ENCODE assay signal across 1 cellular context in genomic region chr9:123678038-123678877, GRCh38.
TF ChIP-seq lines count a peak whose summit lies in the region.

No MANE protein-coding gene starts in this region.

TF ChIP-seq in HepG2, 621 proteins besides CTCF, POLR2A, EP300 and RAD21 (continued from another document and continues in another):
- no peak for TF ChIP-seq PLSCR1 (CRISPR knock-in tag; IDR thresholded peaks at IDR 0.05; ENCODE audit: borderline replicate concordance)
- no peak for TF ChIP-seq SP2 (CRISPR knock-in tag; IDR thresholded peaks at IDR 0.05)
- no peak for TF ChIP-seq ZFP41 (CRISPR knock-in tag; IDR thresholded peaks at IDR 0.05; ENCODE audit: borderline replicate concordance)
- no peak for TF ChIP-seq ZNF883 (CRISPR knock-in tag; IDR thresholded peaks at IDR 0.05; ENCODE audit: not compliant biosample characterization)
- TF ChIP-seq ZNF713 (CRISPR knock-in tag; IDR thresholded peaks at IDR 0.05) = no peak
- peak; percentile 55 for TF ChIP-seq TEAD3 (CRISPR knock-in tag; optimal IDR thresholded peaks at IDR 0.05; ENCODE audit: borderline replicate concordance)
- peak; percentile 60; the same call in 1 of the 2 replicates for TF ChIP-seq SIX4 (CRISPR knock-in tag; IDR thresholded peaks at IDR 0.05)
- no peak for TF ChIP-seq ZNF451 (CRISPR knock-in tag; IDR thresholded peaks at IDR 0.05)
- peak; percentile 64; the same call in 1 of the 2 replicates for TF ChIP-seq FOXP4 (CRISPR knock-in tag; IDR thresholded peaks at IDR 0.05)
- TF ChIP-seq KAT2B (IDR thresholded peaks at IDR 0.05; ENCODE audit: borderline replicate concordance, low read depth, low read length) = no peak
- no peak for TF ChIP-seq CBX2 (IDR thresholded peaks at IDR 0.05; ENCODE audit: low read depth, low read length)
- no peak for TF ChIP-seq CBX2 (CRISPR knock-in tag; IDR thresholded peaks at IDR 0.05; ENCODE audit: low read depth)
- TF ChIP-seq ZNF317 (CRISPR knock-in tag; IDR thresholded peaks at IDR 0.05) = no peak
- TF ChIP-seq ZC3H4 (CRISPR knock-in tag; IDR thresholded peaks at IDR 0.05; ENCODE audit: borderline replicate concordance) = no peak
- TF ChIP-seq ZNF333 (CRISPR knock-in tag; IDR thresholded peaks at IDR 0.05; ENCODE audit: borderline replicate concordance) = no peak
- no peak for TF ChIP-seq NAIF1 (CRISPR knock-in tag; IDR thresholded peaks at IDR 0.05; ENCODE audit: borderline replicate concordance)
- no peak for TF ChIP-seq KDM5B (CRISPR knock-in tag; IDR thresholded peaks at IDR 0.05; ENCODE audit: borderline replicate concordance)
- no peak for TF ChIP-seq ZNF33A (CRISPR knock-in tag; IDR thresholded peaks at IDR 0.05; ENCODE audit: borderline replicate concordance)
- TF ChIP-seq SRSF9 (IDR thresholded peaks at IDR 0.05; ENCODE audit: borderline replicate concordance, insufficient read depth, low read depth, low read length, poor library complexity, severe bottlenecking) = no peak
- TF ChIP-seq NFYC (CRISPR knock-in tag; IDR thresholded peaks at IDR 0.05) = no peak
- no peak; the same call in 1 of the 2 replicates for TF ChIP-seq ZBTB43 (CRISPR knock-in tag; conservative IDR thresholded peaks at IDR 0.05)
- no peak for TF ChIP-seq ZNF724P (CRISPR knock-in tag; IDR thresholded peaks at IDR 0.05; ENCODE audit: borderline replicate concordance)
- TF ChIP-seq TAF15 (IDR thresholded peaks at IDR 0.05; ENCODE audit: low read depth, low read length, poor library complexity, severe bottlenecking) = no peak
- no peak for TF ChIP-seq ZNF430 (CRISPR knock-in tag; IDR thresholded peaks at IDR 0.05)
- TF ChIP-seq TRIM24 (CRISPR knock-in tag; IDR thresholded peaks at IDR 0.05) = no peak
- no peak for TF ChIP-seq ZBTB7B (CRISPR knock-in tag; IDR thresholded peaks at IDR 0.05)
- TF ChIP-seq JUND (CRISPR knock-in tag; IDR thresholded peaks at IDR 0.05) = no peak
- peak; percentile 89; the same call in 1 of the 2 replicates for TF ChIP-seq NKX3-1 (CRISPR knock-in tag; IDR thresholded peaks at IDR 0.05)
- peak; percentile 47; the same call in 1 of the 2 replicates for TF ChIP-seq SAP130 (CRISPR knock-in tag; IDR thresholded peaks at IDR 0.05; ENCODE audit: low read depth)
- no peak for TF ChIP-seq DDIT3 (CRISPR knock-in tag; IDR thresholded peaks at IDR 0.05)
- TF ChIP-seq MXI1 (IDR thresholded peaks at IDR 0.05; ENCODE audit: borderline replicate concordance, low read depth, low read length) = no peak
- TF ChIP-seq MLX (CRISPR knock-in tag; IDR thresholded peaks at IDR 0.05) = 0 out of 2 replicates have a peak, but pooled peaks have one; percentile 39
- peak; percentile 38; the same call in 1 of the 2 replicates for TF ChIP-seq MED1 (CRISPR knock-in tag; IDR thresholded peaks at IDR 0.05)
- TF ChIP-seq ZNF770 (CRISPR knock-in tag; IDR thresholded peaks at IDR 0.05) = no peak
- no peak for TF ChIP-seq ZNF530 (CRISPR knock-in tag; IDR thresholded peaks at IDR 0.05; ENCODE audit: low read depth)
- peak; percentile 87 for TF ChIP-seq GATA4 (IDR thresholded peaks at IDR 0.05; ENCODE audit: borderline replicate concordance, low read depth)
- TF ChIP-seq ZHX1 (CRISPR knock-in tag; IDR thresholded peaks at IDR 0.05; ENCODE audit: low read depth) = no peak
- TF ChIP-seq ZBTB34 (CRISPR knock-in tag; IDR thresholded peaks at IDR 0.05) = 0 out of 2 replicates have a peak, but pooled peaks have one; percentile 27
- TF ChIP-seq ZSCAN29 (CRISPR knock-in tag; conservative IDR thresholded peaks at IDR 0.05) = no peak
- TF ChIP-seq ZNF598 (CRISPR knock-in tag; IDR thresholded peaks at IDR 0.05; ENCODE audit: borderline replicate concordance) = no peak
- TF ChIP-seq ZNF326 (CRISPR knock-in tag; IDR thresholded peaks at IDR 0.05; ENCODE audit: borderline replicate concordance) = no peak
- TF ChIP-seq ATRX (CRISPR knock-in tag; IDR thresholded peaks at IDR 0.05; ENCODE audit: borderline replicate concordance) = no peak
- TF ChIP-seq MATR3 (CRISPR knock-in tag; IDR thresholded peaks at IDR 0.05) = no peak
- no peak for TF ChIP-seq ONECUT2 (CRISPR knock-in tag; IDR thresholded peaks at IDR 0.05)
- TF ChIP-seq EED (CRISPR knock-in tag; IDR thresholded peaks at IDR 0.05) = no peak
- no peak for TF ChIP-seq ZNF260 (CRISPR knock-in tag; IDR thresholded peaks at IDR 0.05; ENCODE audit: borderline replicate concordance, low read depth)
- peak; percentile 83 for TF ChIP-seq ARID5B (CRISPR knock-in tag; IDR thresholded peaks at IDR 0.05)
- no peak for TF ChIP-seq ZNF572 (CRISPR knock-in tag; IDR thresholded peaks at IDR 0.05)
- TF ChIP-seq FOXP1 (IDR thresholded peaks at IDR 0.05) = no peak
- peak; percentile 74 for TF ChIP-seq FOXP1 (CRISPR knock-in tag; IDR thresholded peaks at IDR 0.05)
- TF ChIP-seq TFE3 (CRISPR knock-in tag; IDR thresholded peaks at IDR 0.05) = 0 out of 2 replicates have a peak, but pooled peaks have one; percentile 20
